Comparison of ENCODE assay signal across 17 cellular contexts in the genomic region with DNA sequence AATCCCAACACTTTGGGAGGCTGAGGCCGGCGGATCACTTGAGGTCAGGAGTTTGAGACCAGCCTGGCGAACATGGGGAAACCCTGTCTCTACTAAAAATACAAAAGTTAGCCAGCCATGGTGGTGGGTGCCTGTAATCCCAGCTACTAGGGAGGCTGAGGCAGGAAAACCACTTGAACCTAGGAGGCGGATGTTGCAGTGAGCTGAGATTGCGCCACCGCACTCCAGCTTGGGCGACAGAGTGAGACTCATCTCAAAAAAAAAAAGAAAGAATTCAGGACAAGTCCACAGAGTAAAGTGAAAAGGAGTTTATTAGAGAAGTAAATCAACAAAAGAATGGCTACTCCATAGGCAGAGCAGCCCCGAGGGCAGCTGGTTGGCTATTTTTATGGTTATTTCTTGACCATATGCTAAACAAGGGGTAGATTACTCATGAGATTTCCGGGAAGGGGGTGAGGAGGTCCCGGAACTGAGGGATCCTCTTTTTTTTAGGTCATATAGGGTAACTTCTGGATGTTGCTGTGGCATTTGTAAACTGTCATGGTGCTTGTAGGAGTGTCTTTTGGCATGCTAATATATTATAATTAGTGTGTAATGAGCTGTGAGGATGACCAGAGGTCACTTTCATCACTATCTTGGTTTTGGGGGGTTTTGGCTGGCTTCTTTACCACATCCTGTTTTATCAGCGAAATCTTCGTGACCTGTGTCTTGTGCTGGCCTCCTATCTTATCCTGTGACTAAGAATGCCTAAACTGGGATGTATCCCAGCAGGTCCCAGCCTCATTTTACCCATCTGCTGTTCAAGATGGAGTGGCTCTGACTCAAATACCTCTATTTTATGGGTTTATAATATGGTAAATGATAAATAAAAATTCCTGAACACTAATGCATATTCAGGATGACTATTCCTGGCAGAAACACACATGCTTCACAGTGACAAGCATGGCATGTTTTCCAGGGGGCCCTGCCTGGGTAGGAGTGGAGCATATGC. TPM values are rescaled to one million over a fixed set of nuclear protein-coding genes. Genes with fewer than 3 reads are reported as not detected.
DNase-seq lines count a peak whose midpoint lies in the region; ATAC-seq and TF ChIP-seq lines count a peak whose summit lies in the region.
"Had no signal": no experiment of that assay in that cellular context is flagged by ENCODE, and none has a peak within 500 bp of the region (broad histone marks: within the 10 kb centered on the region; RNA-seq: fewer than 3 reads in every experiment).

No MANE protein-coding gene starts in this region.

- H3F3A ChIP-seq in GM23338 (replicated peaks; ENCODE audit: low read depth) = no peaks in the 10 kb centered on the region

- peaks cover 38% of the 10 kb centered on the region for H3K4me1 ChIP-seq in GM23338 (ENCODE audit: insufficient read depth)

- peak; percentile 48 for ATAC-seq in GM23338
- ATAC-seq in activated T-helper 17 cell treated with anti-CD3 and anti-CD28 coated beads, Interleukin-2, amount 50 U/mL, for 72 hours (replicated peaks) = peak; percentile 24
- ATAC-seq in natural killer cell treated with Interleukin-12 subunit alpha and Interleukin-12 subunit beta and Interleukin-15 and Interleukin-18, amount 100 ng/mL, for 72 hours = peak; percentile 57 to 59
- ATAC-seq: left ventricle myocardium superior, right lobe of liver had no signal

- H3K36me3 ChIP-seq in GM23338 (ENCODE audit: insufficient read depth) = no peaks in the 10 kb centered on the region
- H3K36me3 ChIP-seq: right lobe of liver had no signal

- H3K27ac ChIP-seq in GM23338 (ENCODE audit: low read depth) = peak overlapping the region; percentile 33
- H3K27ac ChIP-seq: right lobe of liver, SK-N-MC had no signal

- intact Hi-C loops in activated T-helper 2 cell treated with anti-CD3 and anti-CD28 coated beads, Interferon-gamma antibody, Interleukin-2, Interleukin-4, amounts not matched to agents 10 μg/mL and 5 μg/mL and 100 μg/mL, durations not matched to agents 14 hours and 24 hours and 36 hours (cut with micrococcal nuclease) = no loop called here

- H3K9me3 Mint-ChIP-seq in GM23338 = no peaks in the 10 kb centered on the region
- H3K9me3 Mint-ChIP-seq in activated T-helper 17 cell treated with anti-CD3 and anti-CD28 coated beads, Interleukin-2, amount 50 U/mL, for 72 hours = no peaks in the 10 kb centered on the region
- H3K9me3 Mint-ChIP-seq in natural killer cell treated with Interleukin-12 subunit alpha and Interleukin-12 subunit beta and Interleukin-15 and Interleukin-18, amount 100 ng/mL, for 72 hours = no peaks in the 10 kb centered on the region
- H3K9me3 Mint-ChIP-seq in activated T-helper 2 cell treated with anti-CD3 and anti-CD28 coated beads, Interferon-gamma antibody, Interleukin-2, Interleukin-4, amounts not matched to agents 10 μg/mL and 5 μg/mL and 100 μg/mL, durations not matched to agents 14 hours and 24 hours and 36 hours = no peaks in the 10 kb centered on the region
- H3K9me3 Mint-ChIP-seq: CD4-positive, CD25-positive, alpha-beta regulatory T cell; dendritic cell treated with granulocyte-macrophage colony-stimulating factor and Interleukin-4, amounts not matched to agents 40 ng/mL and 50 ng/mL, for 4 days; neural crest cell had no signal

- H4K20me1 ChIP-seq in GM23338 (replicated peaks; ENCODE audit: insufficient read depth) = 0 out of 2 replicates have a peak, but pooled peaks cover 5% of the 10 kb centered on the region

- no peaks in the 10 kb centered on the region for H3K79me2 ChIP-seq in GM23338 (replicated peaks; ENCODE audit: insufficient read depth)

- no peaks in the 10 kb centered on the region for H3K9me2 ChIP-seq in GM23338 (ENCODE audit: insufficient read depth)

- H2AFZ ChIP-seq in GM23338 = no peak overlapping the region

- no peaks in the 10 kb centered on the region for H3K36me3 Mint-ChIP-seq in GM23338 (ENCODE audit: low read depth)
- no peaks in the 10 kb centered on the region for H3K36me3 Mint-ChIP-seq in activated T-helper 17 cell treated with anti-CD3 and anti-CD28 coated beads, Interleukin-2, amount 50 U/mL, for 72 hours (ENCODE audit: low read depth)
- H3K36me3 Mint-ChIP-seq in natural killer cell treated with Interleukin-12 subunit alpha and Interleukin-12 subunit beta and Interleukin-15 and Interleukin-18, amount 100 ng/mL, for 72 hours = no peaks in the 10 kb centered on the region
- H3K36me3 Mint-ChIP-seq in activated T-helper 2 cell treated with anti-CD3 and anti-CD28 coated beads, Interferon-gamma antibody, Interleukin-2, Interleukin-4, amounts not matched to agents 10 μg/mL and 5 μg/mL and 100 μg/mL, durations not matched to agents 14 hours and 24 hours and 36 hours (ENCODE audit: low read depth) = no peaks in the 10 kb centered on the region
- H3K36me3 Mint-ChIP-seq: CD4-positive, CD25-positive, alpha-beta regulatory T cell had no signal

- no peak for TF ChIP-seq CTCF in GM23338 (conservative IDR thresholded peaks at IDR 0.05; ENCODE audit: low read depth in 2 of 2)

- H3K4me1 Mint-ChIP-seq in GM23338 = peaks cover 24% of the 10 kb centered on the region
- no peaks in the 10 kb centered on the region for H3K4me1 Mint-ChIP-seq in activated T-helper 17 cell treated with anti-CD3 and anti-CD28 coated beads, Interleukin-2, amount 50 U/mL, for 72 hours
- H3K4me1 Mint-ChIP-seq in natural killer cell treated with Interleukin-12 subunit alpha and Interleukin-12 subunit beta and Interleukin-15 and Interleukin-18, amount 100 ng/mL, for 72 hours (ENCODE audit: low read depth in 2 of 2) = peaks cover 17% of the 10 kb centered on the region in 2 donors
- H3K4me1 Mint-ChIP-seq in activated T-helper 2 cell treated with anti-CD3 and anti-CD28 coated beads, Interferon-gamma antibody, Interleukin-2, Interleukin-4, amounts not matched to agents 10 μg/mL and 5 μg/mL and 100 μg/mL, durations not matched to agents 14 hours and 24 hours and 36 hours (ENCODE audit: low read depth) = peaks cover 2% of the 10 kb centered on the region
- H3K4me1 Mint-ChIP-seq: CD4-positive, CD25-positive, alpha-beta regulatory T cell had no signal

- no peaks in the 10 kb centered on the region for H3K27me3 ChIP-seq in GM23338 (ENCODE audit: insufficient read depth)
- H3K27me3 ChIP-seq: right lobe of liver had no signal

- peak overlapping the region; percentile 40; the same call in 2 of the 3 replicates for H3K4me3 Mint-ChIP-seq in GM23338
- no peak overlapping the region for H3K4me3 Mint-ChIP-seq in activated T-helper 17 cell treated with anti-CD3 and anti-CD28 coated beads, Interleukin-2, amount 50 U/mL, for 72 hours
- peak overlapping the region; percentile 26 for H3K4me3 Mint-ChIP-seq in natural killer cell treated with Interleukin-12 subunit alpha and Interleukin-12 subunit beta and Interleukin-15 and Interleukin-18, amount 100 ng/mL, for 72 hours
- no peak overlapping the region for H3K4me3 Mint-ChIP-seq in activated T-helper 2 cell treated with anti-CD3 and anti-CD28 coated beads, Interferon-gamma antibody, Interleukin-2, Interleukin-4, amounts not matched to agents 10 μg/mL and 5 μg/mL and 100 μg/mL, durations not matched to agents 14 hours and 24 hours and 36 hours (ENCODE audit: low read depth)
- H3K4me3 Mint-ChIP-seq: dendritic cell treated with granulocyte-macrophage colony-stimulating factor and Interleukin-4, amounts not matched to agents 40 ng/mL and 50 ng/mL, for 4 days; neural crest cell had no signal

- peaks cover 3% of the 10 kb centered on the region for H3K27me3 Mint-ChIP-seq in GM23338 (ENCODE audit: insufficient read depth, low read depth, poor library complexity)
- peaks cover under 1% of the 10 kb centered on the region for H3K27me3 Mint-ChIP-seq in activated T-helper 17 cell treated with anti-CD3 and anti-CD28 coated beads, Interleukin-2, amount 50 U/mL, for 72 hours
- peaks cover 24 to 46% of the 10 kb centered on the region in 2 donors for H3K27me3 Mint-ChIP-seq in natural killer cell treated with Interleukin-12 subunit alpha and Interleukin-12 subunit beta and Interleukin-15 and Interleukin-18, amount 100 ng/mL, for 72 hours
- H3K27me3 Mint-ChIP-seq in activated T-helper 2 cell treated with anti-CD3 and anti-CD28 coated beads, Interferon-gamma antibody, Interleukin-2, Interleukin-4, amounts not matched to agents 10 μg/mL and 5 μg/mL and 100 μg/mL, durations not matched to agents 14 hours and 24 hours and 36 hours (ENCODE audit: low read depth) = peaks cover 23% of the 10 kb centered on the region

- peak overlapping the region; percentile 55 for H3K4me2 ChIP-seq in GM23338

- no peak overlapping the region for H3K4me3 ChIP-seq in GM23338
- H3K4me3 ChIP-seq: right lobe of liver, SK-N-MC had no signal

- DNase-seq in GM23338 (ENCODE audit: low spot score) (no peak), M059J (ENCODE audit: low read depth) (peak; percentile 86), NCI-H2227 treated with DMSO at 0.1 percent for 48 hours (lab: John Stamatoyannopoulos, UW) (no peak), NCI-H146 (lab: John Stamatoyannopoulos, UW) (no peak)
- DNase-seq in natural killer cell treated with Interleukin-12 subunit alpha and Interleukin-12 subunit beta and Interleukin-15 and Interleukin-18, amount 100 ng/mL, for 72 hours (ENCODE audit: low spot score) = no peak
- DNase-seq in activated T-helper 2 cell treated with anti-CD3 and anti-CD28 coated beads, Interferon-gamma antibody, Interleukin-2, Interleukin-4, amounts not matched to agents 10 μg/mL and 5 μg/mL and 100 μg/mL, durations not matched to agents 14 hours and 24 hours and 36 hours (ENCODE audit: low spot score) = no peak
- DNase-seq: CD4-positive, CD25-positive, alpha-beta regulatory T cell; left ventricle myocardium superior; NCI-H2029 treated with DMSO at 0.1 percent for 48 hours; right lobe of liver; stimulated activated CD4-positive, alpha-beta T cell treated with anti-CD3 and anti-CD28 coated beads, Interleukin-4, amount 100 ng/mL, for 4 hours; stimulated activated naive CD4-positive, alpha-beta T cell treated with Interleukin-2 at 50 U/mL for 16 hours had no signal

- H3K27ac Mint-ChIP-seq in GM23338 = peak overlapping the region; percentile 55
- no peak overlapping the region for H3K27ac Mint-ChIP-seq in activated T-helper 17 cell treated with anti-CD3 and anti-CD28 coated beads, Interleukin-2, amount 50 U/mL, for 72 hours
- H3K27ac Mint-ChIP-seq in natural killer cell treated with Interleukin-12 subunit alpha and Interleukin-12 subunit beta and Interleukin-15 and Interleukin-18, amount 100 ng/mL, for 72 hours = peak overlapping the region; percentile 56 to 75
- H3K27ac Mint-ChIP-seq in activated T-helper 2 cell treated with anti-CD3 and anti-CD28 coated beads, Interferon-gamma antibody, Interleukin-2, Interleukin-4, amounts not matched to agents 10 μg/mL and 5 μg/mL and 100 μg/mL, durations not matched to agents 14 hours and 24 hours and 36 hours = no peak overlapping the region
- H3K27ac Mint-ChIP-seq: CD4-positive, CD25-positive, alpha-beta regulatory T cell; dendritic cell treated with granulocyte-macrophage colony-stimulating factor and Interleukin-4, amounts not matched to agents 40 ng/mL and 50 ng/mL, for 4 days had no signal

RNA-seq across cellular contexts. Expression of gene KREMEN1, which starts 11.0 kb away (rescaled TPM):
- total RNA-seq in GM23338 (2014; rRNA removed; shearing (Covaris generic)) = 3.4 and 3.8 TPM in 2 replicates
- polyA plus RNA-seq in GM23338 (2016; fragmentation: Nextera tagmentation; extraction: Ambion mirVana) = 1.8 and 2.6 TPM in 2 replicates
- 3.7 and 6.8 TPM in 2 replicates for total RNA-seq in M059J (2014; rRNA removed; shearing (Covaris generic))
- under 1 TPM in 1 of 2 donors, not detected in 1; 0.40 TPM for total RNA-seq in activated T-helper 17 cell treated with anti-CD3 and anti-CD28 coated beads, Interleukin-2, amount 50 U/mL, for 72 hours
- total RNA-seq in natural killer cell treated with Interleukin-12 subunit alpha and Interleukin-12 subunit beta and Interleukin-15 and Interleukin-18, amount 100 ng/mL, for 72 hours = under 1 TPM; 0.17 to 0.59 TPM
- total RNA-seq in activated T-helper 2 cell treated with anti-CD3 and anti-CD28 coated beads, Interferon-gamma antibody, Interleukin-2, Interleukin-4, amounts not matched to agents 10 μg/mL and 5 μg/mL and 100 μg/mL, durations not matched to agents 14 hours and 24 hours and 36 hours = 0.23 and 0.27 TPM in 2 replicates
- polyA plus RNA-seq: CD4-positive, CD25-positive, alpha-beta regulatory T cell had no signal

RNA-seq across cellular contexts. Expression of gene C22orf31, which starts 22.2 kb away (rescaled TPM):
- total RNA-seq in GM23338 (2014; rRNA removed; shearing (Covaris generic)) = not detected in 2 replicates
- polyA plus RNA-seq in GM23338 (2016; fragmentation: Nextera tagmentation; extraction: Ambion mirVana) = 0.36 TPM in 1 of 2 replicates, not detected in the other
- total RNA-seq in M059J (2014; rRNA removed; shearing (Covaris generic)) = not detected in 2 replicates
- not detected for total RNA-seq in activated T-helper 17 cell treated with anti-CD3 and anti-CD28 coated beads, Interleukin-2, amount 50 U/mL, for 72 hours
- not detected for total RNA-seq in natural killer cell treated with Interleukin-12 subunit alpha and Interleukin-12 subunit beta and Interleukin-15 and Interleukin-18, amount 100 ng/mL, for 72 hours
- not detected in 2 replicates for total RNA-seq in activated T-helper 2 cell treated with anti-CD3 and anti-CD28 coated beads, Interferon-gamma antibody, Interleukin-2, Interleukin-4, amounts not matched to agents 10 μg/mL and 5 μg/mL and 100 μg/mL, durations not matched to agents 14 hours and 24 hours and 36 hours
- total RNA-seq: CD4-positive, CD25-positive, alpha-beta regulatory T cell; G401; left ventricle myocardium superior; neural crest cell; right lobe of liver had no signal
- polyA plus RNA-seq: CD4-positive, CD25-positive, alpha-beta regulatory T cell had no signal

Comparison
In these comparisons a context has a peak if more than half of its experiments do, and no peak if none do; other contexts are left out.
1. H3K27ac Mint-ChIP-seq: peak in GM23338 (single experiment) and natural killer cell treated with Interleukin-12 subunit alpha and Interleukin-12 subunit beta and Interleukin-15 and Interleukin-18, amount 100 ng/mL, for 72 hours (2 of 2); none in activated T-helper 17 cell treated with anti-CD3 and anti-CD28 coated beads, Interleukin-2, amount 50 U/mL, for 72 hours (single experiment) and activated T-helper 2 cell treated with anti-CD3 and anti-CD28 coated beads, Interferon-gamma antibody, Interleukin-2, Interleukin-4, amounts not matched to agents 10 μg/mL and 5 μg/mL and 100 μg/mL, durations not matched to agents 14 hours and 24 hours and 36 hours (single experiment).
2. H3K4me3 Mint-ChIP-seq: peak in GM23338 (single experiment) and natural killer cell treated with Interleukin-12 subunit alpha and Interleukin-12 subunit beta and Interleukin-15 and Interleukin-18, amount 100 ng/mL, for 72 hours (single experiment); none in activated T-helper 17 cell treated with anti-CD3 and anti-CD28 coated beads, Interleukin-2, amount 50 U/mL, for 72 hours (single experiment) and activated T-helper 2 cell treated with anti-CD3 and anti-CD28 coated beads, Interferon-gamma antibody, Interleukin-2, Interleukin-4, amounts not matched to agents 10 μg/mL and 5 μg/mL and 100 μg/mL, durations not matched to agents 14 hours and 24 hours and 36 hours (single experiment).
3. Peak in every context shown above with its lines, with median percentiles within 50 percentile points of each other: ATAC-seq.